In genomic region chr12:109170335-109170734, GRCh38 we compare ENCODE assay signal across 1 cellular context.
TF ChIP-seq lines count a peak whose summit lies in the region.

No MANE protein-coding gene starts in this region.

TF ChIP-seq in endothelial cell of umbilical vein, 7 proteins besides CTCF, POLR2A, EP300 and RAD21 (continued from another document):
- no peak for TF ChIP-seq EZH2 (IDR thresholded peaks at IDR 0.05; ENCODE audit: borderline replicate concordance, low read depth, low read length, severe bottlenecking)
- TF ChIP-seq GATA2 (IDR thresholded peaks at IDR 0.05; ENCODE audit: insufficient read depth, insufficient read length, low read depth, low read length), result no peak
- TF ChIP-seq MAX (IDR thresholded peaks at IDR 0.05; ENCODE audit: insufficient read depth, insufficient read length), result no peak
- no peak for TF ChIP-seq MYC (IDR thresholded peaks at IDR 0.05; ENCODE audit: low read depth, low read length)
